In the genomic region with DNA sequence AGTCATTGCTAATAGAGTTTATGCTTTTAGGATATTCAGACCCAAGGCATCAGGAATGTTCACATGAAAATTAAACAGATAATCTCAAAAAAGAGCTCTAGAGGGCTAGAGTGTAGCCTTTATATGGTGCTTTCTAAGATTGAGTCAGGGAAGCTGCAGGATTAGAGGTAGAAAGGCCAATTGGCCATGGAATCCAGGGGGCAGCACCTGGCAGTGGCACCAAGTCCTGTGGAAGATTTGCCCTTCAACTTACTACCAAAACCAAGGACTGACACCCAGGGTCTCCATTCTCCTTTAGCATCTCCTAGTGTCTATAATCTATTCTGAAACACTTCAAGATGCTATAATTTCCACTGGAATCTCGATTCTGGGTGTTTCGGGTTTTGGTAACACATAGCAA, we compare ENCODE assay signal across 30 cellular contexts.
"Had no signal": no experiment of that assay in that cellular context is flagged by ENCODE, and none has a peak within 500 bp of the region (broad histone marks: within the 10 kb centered on the region; RNA-seq: fewer than 3 reads in every experiment).

No MANE protein-coding gene starts in this region.

- H3K27me3 ChIP-seq: esophagus squamous epithelium, heart right ventricle, right lobe of liver, thyroid gland, vagina had no signal

- H3K27ac Mint-ChIP-seq: dendritic cell treated with granulocyte-macrophage colony-stimulating factor and Interleukin-4, amounts not matched to agents 40 ng/mL and 50 ng/mL, for 4 days; memory B cell; naive B cell; natural killer cell treated with Interleukin-12 subunit alpha and Interleukin-12 subunit beta and Interleukin-15 and Interleukin-18, amount 100 ng/mL, for 72 hours; progenitor cell of endocrine pancreas; stimulated activated naive CD8-positive, alpha-beta T cell treated with anti-CD3 and anti-CD28 coated beads, Interleukin-15, amount 100 ng/mL, for 72 hours had no signal

- H3K27ac ChIP-seq: esophagus squamous epithelium, heart right ventricle, parathyroid adenoma, right lobe of liver, thyroid gland, vagina had no signal

- H3K4me1 ChIP-seq: esophagus squamous epithelium, heart right ventricle, parathyroid adenoma, right lobe of liver, thyroid gland, vagina had no signal

- FAIRE-seq: colon, endometrium, kidney, small intestine had no signal

- ATAC-seq: heart right ventricle; left lobe of liver; mucosa of descending colon; right lobe of liver; stimulated activated naive CD8-positive, alpha-beta T cell treated with anti-CD3 and anti-CD28 coated beads, Interleukin-15, amount 100 ng/mL, for 72 hours had no signal

- H3K9me3 ChIP-seq: esophagus squamous epithelium, heart right ventricle, mucosa of descending colon, right lobe of liver, thyroid gland, vagina had no signal

- H3K4me1 Mint-ChIP-seq: memory B cell, naive B cell, neural crest cell had no signal

- H2AFZ ChIP-seq: parathyroid adenoma had no signal

- H3K27me3 Mint-ChIP-seq: dendritic cell treated with granulocyte-macrophage colony-stimulating factor and Interleukin-4, amounts not matched to agents 40 ng/mL and 50 ng/mL, for 4 days; progenitor cell of endocrine pancreas had no signal

- H3K36me3 ChIP-seq: esophagus squamous epithelium, heart right ventricle, right lobe of liver, thyroid gland, vagina had no signal

- H3K79me2 ChIP-seq: parathyroid adenoma had no signal

- H3K9me3 Mint-ChIP-seq: dendritic cell treated with granulocyte-macrophage colony-stimulating factor and Interleukin-4, amounts not matched to agents 40 ng/mL and 50 ng/mL, for 4 days; memory B cell; naive B cell; natural killer cell treated with Interleukin-12 subunit alpha and Interleukin-12 subunit beta and Interleukin-15 and Interleukin-18, amount 100 ng/mL, for 72 hours had no signal

- DNase-seq: effector memory CD4-positive, alpha-beta T cell; erythroblast; esophagus squamous epithelium; foreskin melanocyte; glutamatergic neuron; heart right ventricle; hippocampal formation; kidney; mucosa of descending colon; naive B cell; right lobe of liver; small intestine; stimulated activated CD4-positive, alpha-beta T cell treated with anti-CD3 and anti-CD28 coated beads, Interleukin-15, amount 100 ng/mL, for 24 hours; stimulated activated CD4-positive, alpha-beta T cell treated with anti-CD3 and anti-CD28 coated beads, Interleukin-2, amount 100 ng/mL, for 48 hours; stimulated activated CD8-positive, alpha-beta memory T cell treated with anti-CD3 and anti-CD28 coated beads, Interleukin-4, amount 100 ng/mL, for 48 hours; stimulated activated naive CD4-positive, alpha-beta T cell; stimulated activated naive CD8-positive, alpha-beta T cell treated with anti-CD3 and anti-CD28 coated beads, Interleukin-15, amount 100 ng/mL, for 72 hours; thyroid gland; trophoblast cell had no signal

- H3K4me3 Mint-ChIP-seq: dendritic cell treated with granulocyte-macrophage colony-stimulating factor and Interleukin-4, amounts not matched to agents 40 ng/mL and 50 ng/mL, for 4 days; memory B cell; naive B cell; natural killer cell treated with Interleukin-12 subunit alpha and Interleukin-12 subunit beta and Interleukin-15 and Interleukin-18, amount 100 ng/mL, for 72 hours; neural crest cell; stimulated activated naive CD8-positive, alpha-beta T cell treated with anti-CD3 and anti-CD28 coated beads, Interleukin-15, amount 100 ng/mL, for 72 hours had no signal

- H3K9ac ChIP-seq: parathyroid adenoma had no signal

- H3K4me3 ChIP-seq: esophagus squamous epithelium, heart right ventricle, lung, mucosa of descending colon, right lobe of liver, thyroid gland, vagina had no signal

- H3K36me3 Mint-ChIP-seq: memory B cell; naive B cell; natural killer cell treated with Interleukin-12 subunit alpha and Interleukin-12 subunit beta and Interleukin-15 and Interleukin-18, amount 100 ng/mL, for 72 hours had no signal
